Comparison of ENCODE assay signal across 14 cellular contexts in genomic region chr14:68535404-68536024, GRCh38.
DNase-seq lines count a peak whose midpoint lies in the region; ATAC-seq and TF ChIP-seq lines count a peak whose summit lies in the region.
"Had no signal": no experiment of that assay in that cellular context is flagged by ENCODE, and none has a peak within 500 bp of the region (broad histone marks: within the 10 kb centered on the region; RNA-seq: fewer than 3 reads in every experiment).

No MANE protein-coding gene starts in this region.

- DNase-seq in HCT116 (ENCODE audit: low read depth, low spot score) (peak; percentile 79), adipocyte (ENCODE audit: low read depth) (peak; percentile 62), foreskin fibroblast (peak; percentile 91 to 95), uterus (no peak), dorsolateral prefrontal cortex (no peak)
- no peak for DNase-seq in stimulated activated naive CD4-positive, alpha-beta T cell (lab: John Stamatoyannopoulos, UW)
- DNase-seq in stimulated activated effector memory CD8-positive, alpha-beta T cell treated with anti-CD3 and anti-CD28 coated beads, Interleukin-12 subunit alpha, Interleukin-12 subunit beta, amount 100 ng/mL, for 72 hours (ENCODE audit: low spot score in 2 of 2), result no peak
- DNase-seq: activated CD4-positive, alpha-beta memory T cell treated with anti-CD3 and anti-CD28 coated beads for 36 hours; activated naive CD8-positive, alpha-beta T cell treated with anti-CD3 and anti-CD28 coated beads, Interleukin-2, amount 10 ng/mL, durations not matched to agents 7 days and 5 days; DND-41; islet precursor cell; NCI-H524 treated with DMSO at 0.1 percent for 48 hours; occipital lobe; stimulated activated CD4-positive, alpha-beta T cell treated with anti-CD3 and anti-CD28 coated beads, Interleukin-4, amount 100 ng/mL, for 1 hour had no signal

- H2AFZ ChIP-seq in HCT116 (ENCODE audit: low read depth, low read length, poor library complexity, severe bottlenecking), result no peak overlapping the region

- no peaks in the 10 kb centered on the region for H3K79me2 ChIP-seq in HCT116 (ENCODE audit: insufficient read depth, low read length)

- TF ChIP-seq POLR2A in HCT116 (IDR thresholded peaks at IDR 0.05; ENCODE audit: borderline replicate concordance, extremely low read depth, insufficient read depth, insufficient read length), result no peak
- TF ChIP-seq POLR2A in uterus (IDR thresholded peaks at IDR 0.05), result no peak

- RAD21 ChIA-PET in HCT116 (lab: Charles Lee; ENCODE audit: low non-redundant PET in 1 of 2, low total read pairs in 2 of 2, uncharacterized antibody in 2 of 2, unreplicated experiment in 2 of 2), result interaction anchor here in 1 of 2 experiments (0.7 to 0.8 kb wide), 2 partner anchors 227 to 281 kb away, joined by 3 to 4 read pairs; no protein-coding TSS in a partner anchor

- H3K9me2 ChIP-seq in HCT116 (ENCODE audit: insufficient read depth), result no peaks in the 10 kb centered on the region; the same call in 1 of the 2 replicates

- H3K4me1 ChIP-seq in HCT116 (ENCODE audit: control insufficient read depth in 1 of 2, insufficient read depth in 2 of 2, low read length in 2 of 2) (peaks cover 17 to 26% of the 10 kb centered on the region in 2 experiments), adipocyte (ENCODE audit: control insufficient read depth, insufficient read depth, low read length) (peaks cover 13% of the 10 kb centered on the region), uterus (peaks cover 0 to 11% of the 10 kb centered on the region in 2 donors)

- H3K4me2 ChIP-seq in HCT116 (ENCODE audit: low read length), result peak overlapping the region; percentile 50

- peaks cover 10% of the 10 kb centered on the region for H3K9me3 Mint-ChIP-seq in stimulated activated effector memory CD8-positive, alpha-beta T cell treated with anti-CD3 and anti-CD28 coated beads, Interleukin-12 subunit alpha, Interleukin-12 subunit beta, amount 100 ng/mL, for 72 hours

- H3K27me3 ChIP-seq in HCT116 (ENCODE audit: insufficient read depth, low read length) (no peaks in the 10 kb centered on the region), adipocyte (replicated peaks; ENCODE audit: control insufficient read depth, insufficient read depth, low read length) (no peaks in the 10 kb centered on the region), uterus (no peaks in the 10 kb centered on the region), dorsolateral prefrontal cortex (no peaks in the 10 kb centered on the region)

- peak; percentile 49; the same call in 1 of the 2 replicates for TF ChIP-seq RAD21 in HCT116 (IDR thresholded peaks at IDR 0.05; ENCODE audit: low read depth)

- peak; percentile 89 for ATAC-seq in HCT116
- no peak for ATAC-seq in stimulated activated effector memory CD8-positive, alpha-beta T cell treated with anti-CD3 and anti-CD28 coated beads, Interleukin-12 subunit alpha, Interleukin-12 subunit beta, amount 100 ng/mL, for 72 hours

- H3K36me3 Mint-ChIP-seq in stimulated activated effector memory CD8-positive, alpha-beta T cell treated with anti-CD3 and anti-CD28 coated beads, Interleukin-12 subunit alpha, Interleukin-12 subunit beta, amount 100 ng/mL, for 72 hours, result no peaks in the 10 kb centered on the region

- intact Hi-C loops in HCT116 (cut with micrococcal nuclease) (no loop called here), uterus (cut with DNase I; ENCODE audit: low total_unique reads) (no loop called here), dorsolateral prefrontal cortex (cut with DNase I) (no loop called here)

- CTCF ChIA-PET in HCT116 (lab: Charles Lee), result interaction anchor here (0.6 to 1.5 kb wide), 2 partner anchors 14 to 253 kb away, joined by 3 to 4 read pairs; no protein-coding TSS in a partner anchor

- H3K9ac ChIP-seq in HCT116 (ENCODE audit: low read length) (peak overlapping the region; percentile 41), adipocyte (ENCODE audit: low read length) (peak overlapping the region; percentile 59)

- no peaks in the 10 kb centered on the region for H4K20me1 ChIP-seq in HCT116 (ENCODE audit: insufficient read depth)

- H3K36me3 ChIP-seq in HCT116 (ENCODE audit: control insufficient read depth in 1 of 2, insufficient read depth in 2 of 2, low read length in 2 of 2), result peaks cover 0 to 4% of the 10 kb centered on the region in 2 experiments; a peak in 1 of 4 replicates
- H3K36me3 ChIP-seq in adipocyte (ENCODE audit: control insufficient read depth, insufficient read depth, low read length, severe bottlenecking), result no peaks in the 10 kb centered on the region
- H3K36me3 ChIP-seq in uterus, result no peaks in the 10 kb centered on the region

- BruUV-seq in HCT116 (replicated peaks; lab: Mats Ljungman, UMichigan), result no TSS peak

- no peak overlapping the region for H3K4me3 Mint-ChIP-seq in stimulated activated effector memory CD8-positive, alpha-beta T cell treated with anti-CD3 and anti-CD28 coated beads, Interleukin-12 subunit alpha, Interleukin-12 subunit beta, amount 100 ng/mL, for 72 hours
- H3K4me3 Mint-ChIP-seq: activated CD4-positive, alpha-beta memory T cell treated with anti-CD3 and anti-CD28 coated beads for 36 hours; activated naive CD8-positive, alpha-beta T cell treated with anti-CD3 and anti-CD28 coated beads, Interleukin-2, amount 10 ng/mL, durations not matched to agents 7 days and 5 days had no signal

- H3K4me1 Mint-ChIP-seq in stimulated activated effector memory CD8-positive, alpha-beta T cell treated with anti-CD3 and anti-CD28 coated beads, Interleukin-12 subunit alpha, Interleukin-12 subunit beta, amount 100 ng/mL, for 72 hours, result peaks cover 7% of the 10 kb centered on the region
- H3K4me1 Mint-ChIP-seq: activated naive CD8-positive, alpha-beta T cell treated with anti-CD3 and anti-CD28 coated beads, Interleukin-2, amount 10 ng/mL, durations not matched to agents 7 days and 5 days had no signal

- TF ChIP-seq CTCF in HCT116 (IDR thresholded peaks at IDR 0.05 in 2 of 3, conservative IDR thresholded peaks at IDR 0.05 in 1 of 3; ENCODE audit: borderline replicate concordance in 1 of 3, insufficient read depth in 1 of 3, low read depth in 2 of 3, low read length in 2 of 3) (no peak), foreskin fibroblast (IDR thresholded peaks at IDR 0.05; ENCODE audit: low read depth, low read length) (no peak), uterus (IDR thresholded peaks at IDR 0.05) (no peak), dorsolateral prefrontal cortex (IDR thresholded peaks at IDR 0.05 in 54 of 56, conservative IDR thresholded peaks at IDR 0.05 in 2 of 56; ENCODE audit: low read depth in 1 of 56, partially characterized antibody in 56 of 56) (no peak)

- H3K27ac ChIP-seq in HCT116 (ENCODE audit: low read depth, low read length) (peak overlapping the region; percentile 56; the same call in 1 of the 2 replicates), uterus (peak overlapping the region; percentile 38 to 47), dorsolateral prefrontal cortex (no peak overlapping the region)

- POLR2A ChIA-PET in HCT116 (lab: Charles Lee), result interaction anchor here (0.6 to 3.0 kb wide), 5 partner anchors 8 to 996 kb away, joined by 3 to 21 read pairs (median 6); partner anchors contain the start of gene ZFP36L1

- H3K4me3 ChIP-seq in HCT116 (replicated peaks in 1 of 2; ENCODE audit: low read depth in 1 of 2, low read length in 2 of 2) (no peak overlapping the region), adipocyte (ENCODE audit: low read length) (no peak overlapping the region), foreskin fibroblast (ENCODE audit: low read depth in 1 of 2, low read length in 2 of 2) (no peak overlapping the region), uterus (no peak overlapping the region), dorsolateral prefrontal cortex (no peak overlapping the region)

- no peak overlapping the region for H3K27ac Mint-ChIP-seq in stimulated activated effector memory CD8-positive, alpha-beta T cell treated with anti-CD3 and anti-CD28 coated beads, Interleukin-12 subunit alpha, Interleukin-12 subunit beta, amount 100 ng/mL, for 72 hours
- H3K27ac Mint-ChIP-seq: activated CD4-positive, alpha-beta memory T cell treated with anti-CD3 and anti-CD28 coated beads for 36 hours; activated naive CD8-positive, alpha-beta T cell treated with anti-CD3 and anti-CD28 coated beads, Interleukin-2, amount 10 ng/mL, durations not matched to agents 7 days and 5 days had no signal

- H3K9me3 ChIP-seq in HCT116 (ENCODE audit: control insufficient read depth in 1 of 2, insufficient read depth in 1 of 2, low read depth in 1 of 2, low read length in 2 of 2) (peaks cover 0 to 11% of the 10 kb centered on the region in 2 experiments; a peak in 2 of 4 replicates), adipocyte (ENCODE audit: control insufficient read depth, low read length) (peaks cover 8% of the 10 kb centered on the region), uterus (peaks cover 0 to 10% of the 10 kb centered on the region in 2 donors)

TF ChIP-seq in HCT116, 20 proteins besides CTCF, POLR2A, EP300 and RAD21 (continues in another document):
- TF ChIP-seq ATF3 (IDR thresholded peaks at IDR 0.05), result no peak
- TF ChIP-seq POLR2AphosphoS5 (IDR thresholded peaks at IDR 0.05; ENCODE audit: low read depth, low read length), result no peak
- no peak for TF ChIP-seq ZFX (IDR thresholded peaks at IDR 0.05)
- peak; percentile 80 for TF ChIP-seq FOSL1 (IDR thresholded peaks at IDR 0.05; ENCODE audit: low read depth)
- no peak for TF ChIP-seq CEBPB (IDR thresholded peaks at IDR 0.05; ENCODE audit: low read depth)
- TF ChIP-seq EZH2 (IDR thresholded peaks at IDR 0.05), result no peak
- no peak for TF ChIP-seq ZBTB33 (IDR thresholded peaks at IDR 0.05; ENCODE audit: extremely low read depth, insufficient replicate concordance, low read length)
- no peak for TF ChIP-seq TCF7L2 (IDR thresholded peaks at IDR 0.05; ENCODE audit: borderline replicate concordance, extremely low read depth, insufficient read depth, insufficient read length)
- TF ChIP-seq EZH2phosphoT487 (IDR thresholded peaks at IDR 0.05; ENCODE audit: borderline replicate concordance), result no peak

Comparison
In these comparisons a context has a peak if more than half of its experiments do, and no peak if none do; other contexts are left out.
1. DNase-seq: peak in HCT116 (single experiment), adipocyte (single experiment) and foreskin fibroblast (2 of 2); none in uterus (0 of 2), dorsolateral prefrontal cortex (0 of 10), stimulated activated naive CD4-positive, alpha-beta T cell (0 of 6) and stimulated activated effector memory CD8-positive, alpha-beta T cell treated with anti-CD3 and anti-CD28 coated beads, Interleukin-12 subunit alpha, Interleukin-12 subunit beta, amount 100 ng/mL, for 72 hours (0 of 2).
2. H3K27ac ChIP-seq: peak in HCT116 (single experiment) and uterus (2 of 2); none in dorsolateral prefrontal cortex (0 of 59).